Comparison of ENCODE assay signal across 9 cellular contexts in genomic region chr3:113698891-113699465, GRCh38. TPM values are rescaled to one million over a fixed set of nuclear protein-coding genes. Genes with fewer than 3 reads are reported as not detected.
DNase-seq lines count a peak whose midpoint lies in the region; ATAC-seq, FAIRE-seq and TF ChIP-seq lines count a peak whose summit lies in the region.
"Had no signal": no experiment of that assay in that cellular context is flagged by ENCODE, and none has a peak within 500 bp of the region (broad histone marks: within the 10 kb centered on the region; RNA-seq: fewer than 3 reads in every experiment).

No MANE protein-coding gene starts in this region.

- peak overlapping the region; percentile 27; the same call in 1 of the 2 replicates for H3K4me3 ChIP-seq in AG04450 (ENCODE audit: low read depth, low read length)
- peak overlapping the region; percentile 24; the same call in 1 of the 2 replicates for H3K4me3 ChIP-seq in HUES48 (ENCODE audit: low read depth, low read length)
- peak overlapping the region; percentile 58 for H3K4me3 ChIP-seq in coronary artery
- peak overlapping the region; percentile 6 for H3K4me3 ChIP-seq in mucosa of descending colon
- H3K4me3 ChIP-seq: lung had no signal

- no peak for TF ChIP-seq CTCF in AG04450 (IDR thresholded peaks at IDR 0.05; ENCODE audit: low read depth, low read length)
- no peak for TF ChIP-seq CTCF in coronary artery (IDR thresholded peaks at IDR 0.05)
- TF ChIP-seq CTCF in mucosa of descending colon (IDR thresholded peaks at IDR 0.05): no peak

- H3K27ac ChIP-seq in AG04450 (ENCODE audit: low read depth, low read length): no peak overlapping the region
- no peak overlapping the region for H3K27ac ChIP-seq in HUES48 (ENCODE audit: low read depth, low read length)
- peak overlapping the region in 1 of 2 donors; percentile 35 for H3K27ac ChIP-seq in coronary artery

- POLR2A ChIA-PET in AG04450 (lab: Yijun Ruan, JAX): no interaction called here

- no peak for TF ChIP-seq POLR2A in H54 (IDR thresholded peaks at IDR 0.05; ENCODE audit: low read depth, low read length)

- H3K36me3 Mint-ChIP-seq in effector memory CD8-positive, alpha-beta T cell (ENCODE audit: insufficient read depth): peaks cover 4% of the 10 kb centered on the region

- H3K9me3 ChIP-seq in AG04450 (ENCODE audit: control insufficient read depth, insufficient read depth, low read length) (no peaks in the 10 kb centered on the region; the same call in 1 of the 2 replicates), HUES48 (ENCODE audit: control insufficient read depth, insufficient read depth, low read length) (no peaks in the 10 kb centered on the region), mucosa of descending colon (no peaks in the 10 kb centered on the region)

- CTCF ChIA-PET in AG04450 (lab: Charles Lee): interaction anchor here (1.0 to 1.1 kb wide), 3 partner anchors 12 to 46 kb away, joined by 3 to 5 read pairs (median 4); no protein-coding TSS in a partner anchor

- H3K9ac ChIP-seq in HUES48 (ENCODE audit: low read depth, low read length): no peak overlapping the region

- no peak overlapping the region for H3K27ac Mint-ChIP-seq in effector memory CD8-positive, alpha-beta T cell

- FAIRE-seq in H54 (lab: Jason Lieb, UNC): no peak

- H3K4me1 ChIP-seq in HUES48 (ENCODE audit: control insufficient read depth, insufficient read depth, low read length): peaks cover 15% of the 10 kb centered on the region
- H3K4me1 ChIP-seq in mucosa of descending colon (ENCODE audit: low read depth): peaks cover 19% of the 10 kb centered on the region

- H3K9me3 Mint-ChIP-seq in effector memory CD8-positive, alpha-beta T cell: no peaks in the 10 kb centered on the region

- no peak for ATAC-seq in mucosa of descending colon
- ATAC-seq in HG02938 (IDR thresholded peaks at IDR 0.05; ENCODE audit: unreplicated experiment): no peak
- no peak for ATAC-seq in effector memory CD8-positive, alpha-beta T cell (replicated peaks)

- intact Hi-C loops in mucosa of descending colon (cut with DNase I, micrococcal nuclease): no loop called here

- no peaks in the 10 kb centered on the region for H3K36me3 ChIP-seq in HUES48 (ENCODE audit: control insufficient read depth, insufficient read depth, low read length)
- no peaks in the 10 kb centered on the region for H3K36me3 ChIP-seq in mucosa of descending colon (ENCODE audit: low read depth)

- H3K4me1 Mint-ChIP-seq in effector memory CD8-positive, alpha-beta T cell (ENCODE audit: low read depth in 2 of 2): peaks cover 15 to 26% of the 10 kb centered on the region in 2 donors

- H3K4me3 Mint-ChIP-seq in effector memory CD8-positive, alpha-beta T cell: no peak overlapping the region

- H3K27me3 Mint-ChIP-seq in effector memory CD8-positive, alpha-beta T cell: no peaks in the 10 kb centered on the region

- DNase-seq in AG04450 (ENCODE audit: low read depth, low spot score) (no peak), coronary artery (ENCODE audit: low spot score) (no peak), mucosa of descending colon (peak; percentile 54 to 71 (median 70)), NCI-H1417 (lab: John Stamatoyannopoulos, UW) (no peak), H54 (ENCODE audit: insufficient read length, low spot score) (no peak)
- DNase-seq in effector memory CD8-positive, alpha-beta T cell: no peak

- H3K27me3 ChIP-seq in AG04450 (ENCODE audit: control insufficient read depth, insufficient read depth, low read length): no peaks in the 10 kb centered on the region
- H3K27me3 ChIP-seq in HUES48 (ENCODE audit: control insufficient read depth, insufficient read depth, low read length): no peaks in the 10 kb centered on the region

RNA-seq across cellular contexts. Expression of gene USF3, which starts 2.5 kb away (rescaled TPM):
- polyA plus RNA-seq in AG04450 (2011; rRNA removed): 11.7 and 15.4 TPM in 2 replicates
- 26.2 and 34.6 TPM in 2 replicates for polyA minus RNA-seq in AG04450 (2011; rRNA and poly(A)+ RNA removed)
- 10 to 100 TPM; 24.5 to 31.4 (median 26.7) TPM for total RNA-seq in mucosa of descending colon

RNA-seq across cellular contexts. Expression of gene NAA50, which starts 47.1 kb away (rescaled TPM):
- polyA plus RNA-seq in AG04450 (2011; rRNA removed): 95.9 and 129 TPM in 2 replicates
- polyA minus RNA-seq in AG04450 (2011; rRNA and poly(A)+ RNA removed): 34.9 and 66.2 TPM in 2 replicates
- total RNA-seq in mucosa of descending colon: 10 to 100 TPM; 74.4 to 99.1 (median 95.9) TPM

RNA-seq across cellular contexts. Expression of gene ATP6V1A, which starts 47.9 kb away (rescaled TPM):
- 64.4 and 83.0 TPM in 2 replicates for polyA plus RNA-seq in AG04450 (2011; rRNA removed)
- polyA minus RNA-seq in AG04450 (2011; rRNA and poly(A)+ RNA removed): 73.2 and 107 TPM in 2 replicates
- total RNA-seq in mucosa of descending colon: 10 to 100 TPM; 58.7 to 82.6 (median 65.7) TPM

Comparison
In these comparisons a context has a peak if more than half of its experiments do, and no peak if none do; other contexts are left out.
1. DNase-seq: peak in mucosa of descending colon (3 of 3); none in AG04450 (single experiment), coronary artery (single experiment), NCI-H1417 (0 of 3), effector memory CD8-positive, alpha-beta T cell (0 of 3) and H54 (single experiment).
2. H3K4me3 ChIP-seq: peak in every context shown above with its lines; median percentile 58 in coronary artery; 27 in AG04450; 24 in HUES48; 6 in mucosa of descending colon.